ENCODE assay signal across 1 cellular context in genomic region chr14:78297843-78298242, GRCh38.
TF ChIP-seq lines count a peak whose summit lies in the region.

No MANE protein-coding gene starts in this region.

TF ChIP-seq in WTC11, 78 proteins besides CTCF, POLR2A, EP300 and RAD21 (continued from another document):
- no peak for TF ChIP-seq AFF4 (CRISPR knock-in tag; IDR thresholded peaks at IDR 0.05; ENCODE audit: borderline replicate concordance)
- TF ChIP-seq ESRRA (CRISPR knock-in tag; IDR thresholded peaks at IDR 0.05; ENCODE audit: borderline replicate concordance): no peak
- no peak for TF ChIP-seq E2F4 (CRISPR knock-in tag; IDR thresholded peaks at IDR 0.05; ENCODE audit: borderline replicate concordance, low read depth)
- no peak for TF ChIP-seq TP53 (CRISPR knock-in tag; IDR thresholded peaks at IDR 0.05)
- no peak for TF ChIP-seq TEAD4 (CRISPR knock-in tag; IDR thresholded peaks at IDR 0.05)
- no peak for TF ChIP-seq JUN (CRISPR knock-in tag; IDR thresholded peaks at IDR 0.05)
- TF ChIP-seq ZNF281 (CRISPR knock-in tag; IDR thresholded peaks at IDR 0.05): no peak
- no peak for TF ChIP-seq SOX15 (CRISPR knock-in tag; IDR thresholded peaks at IDR 0.05)
- TF ChIP-seq MXD4 (CRISPR knock-in tag; IDR thresholded peaks at IDR 0.05; ENCODE audit: borderline replicate concordance): no peak
- no peak for TF ChIP-seq FOXJ3 (CRISPR knock-in tag; IDR thresholded peaks at IDR 0.05; ENCODE audit: borderline replicate concordance)
- no peak for TF ChIP-seq FOXP4 (CRISPR knock-in tag; IDR thresholded peaks at IDR 0.05)
- TF ChIP-seq CBFB (CRISPR knock-in tag; IDR thresholded peaks at IDR 0.05; ENCODE audit: low read depth): no peak
- TF ChIP-seq ZNF263 (CRISPR knock-in tag; IDR thresholded peaks at IDR 0.05; ENCODE audit: low read depth): no peak
